1 cellular context compared by ENCODE assay signal in the genomic region with DNA sequence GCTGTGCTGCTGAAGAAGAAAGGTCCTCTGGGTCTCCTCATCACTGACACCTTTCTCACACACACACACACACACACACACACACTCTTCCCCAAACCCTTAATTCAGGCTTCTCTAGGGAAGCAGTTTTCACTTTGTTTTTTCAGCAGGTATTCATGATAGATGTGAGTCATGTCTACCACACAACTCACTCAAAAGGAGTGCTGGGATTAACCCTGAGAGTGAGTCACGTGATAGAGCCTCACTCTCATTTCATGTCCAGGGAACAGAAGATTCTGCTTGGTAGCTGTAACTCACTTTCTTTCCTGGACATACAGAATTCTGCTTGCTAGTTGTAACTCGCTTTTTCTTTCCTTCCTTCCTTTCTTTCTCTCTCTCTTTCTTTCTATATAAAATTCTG.
TF ChIP-seq lines count a peak whose summit lies in the region.

No MANE protein-coding gene starts in this region.

TF ChIP-seq in IMR-90, 13 proteins besides CTCF, POLR2A, EP300 and RAD21 (continued from another document):
- TF ChIP-seq MAFK (IDR thresholded peaks at IDR 0.05; ENCODE audit: low read depth, low read length) (no peak), MAZ (IDR thresholded peaks at IDR 0.05; ENCODE audit: borderline replicate concordance, low read depth, low read length) (no peak), NFE2L2 (IDR thresholded peaks at IDR 0.05; ENCODE audit: low read depth, low read length) (no peak)
